ENCODE assay signal across 1 cellular context in genomic region chr16:1960665-1961630, GRCh38.
A peak's percentile ranks its signal among the peaks of the same experiment; 100 is the strongest.
TF ChIP-seq lines count a peak whose summit lies in the region.

No MANE protein-coding gene starts in this region.

TF ChIP-seq in K562, 482 proteins besides CTCF, POLR2A, EP300 and RAD21 (continued from another document and continues in another):
- TF ChIP-seq MBD1 (CRISPR knock-in tag; IDR thresholded peaks at IDR 0.05) (no peak), RBFOX2 (IDR thresholded peaks at IDR 0.05; ENCODE audit: low read depth, low read length) (peak; percentile 58), HMGXB4 (CRISPR knock-in tag; IDR thresholded peaks at IDR 0.05) (no peak), FOXK2 (conservative IDR thresholded peaks at IDR 0.05 in 1 of 2, IDR thresholded peaks at IDR 0.05 in 1 of 2; ENCODE audit: low read depth in 2 of 2) (no peak), ZNF696 (CRISPR knock-in tag; conservative IDR thresholded peaks at IDR 0.05) (peak; percentile 14; the same call in 1 of the 2 replicates), PATZ1 (CRISPR knock-in tag; IDR thresholded peaks at IDR 0.05; ENCODE audit: borderline replicate concordance) (no peak), ZNF717 (CRISPR knock-in tag; IDR thresholded peaks at IDR 0.05) (peak; percentile 85; the same call in 1 of the 2 replicates), THAP7 (CRISPR knock-in tag; IDR thresholded peaks at IDR 0.05) (0 out of 2 replicates have a peak, but pooled peaks have one; percentile 48), MED1 (CRISPR knock-in tag; IDR thresholded peaks at IDR 0.05; ENCODE audit: borderline replicate concordance) (no peak), ZNF436 (CRISPR knock-in tag; IDR thresholded peaks at IDR 0.05) (no peak), KLF6 (CRISPR knock-in tag; IDR thresholded peaks at IDR 0.05; ENCODE audit: borderline replicate concordance) (no peak), HNRNPL (IDR thresholded peaks at IDR 0.05; ENCODE audit: low read depth, low read length) (peak; percentile 83), GTF2F1 (IDR thresholded peaks at IDR 0.05; ENCODE audit: low read depth, low read length) (no peak), ZNF561 (CRISPR knock-in tag; conservative IDR thresholded peaks at IDR 0.05) (no peak), ZC3H11A (IDR thresholded peaks at IDR 0.05; ENCODE audit: low read depth, low read length) (no peak), ZNF354B (CRISPR knock-in tag; IDR thresholded peaks at IDR 0.05) (peak; percentile 21; the same call in 1 of the 2 replicates), XRCC5 (IDR thresholded peaks at IDR 0.05; ENCODE audit: low read depth, low read length) (peak; percentile 60; the same call in 1 of the 2 replicates), CTBP1 (IDR thresholded peaks at IDR 0.05; ENCODE audit: borderline replicate concordance) (no peak), SPI1 (IDR thresholded peaks at IDR 0.05; ENCODE audit: borderline replicate concordance, low read depth, low read length) (no peak), ZNF24 (IDR thresholded peaks at IDR 0.05) (no peak), ZNF174 (CRISPR knock-in tag; IDR thresholded peaks at IDR 0.05) (no peak), ZNF277 (CRISPR knock-in tag; IDR thresholded peaks at IDR 0.05; ENCODE audit: borderline replicate concordance) (no peak), ZNF395 (CRISPR knock-in tag; IDR thresholded peaks at IDR 0.05) (no peak), MAFF (IDR thresholded peaks at IDR 0.05; ENCODE audit: low read length) (no peak), ZNF707 (CRISPR knock-in tag; conservative IDR thresholded peaks at IDR 0.05) (no peak), STAT5B (CRISPR knock-in tag; IDR thresholded peaks at IDR 0.05) (no peak), RCOR1 (IDR thresholded peaks at IDR 0.05; ENCODE audit: borderline replicate concordance in 1 of 2, low read depth in 2 of 2, low read length in 2 of 2) (no peak), USF2 (CRISPR knock-in tag; IDR thresholded peaks at IDR 0.05) (no peak), E2F4 (CRISPR knock-in tag; IDR thresholded peaks at IDR 0.05; ENCODE audit: low read depth) (no peak), HLTF (IDR thresholded peaks at IDR 0.05) (no peak), NCOA2 (IDR thresholded peaks at IDR 0.05; ENCODE audit: partially characterized antibody in 2 of 2) (no peak), GTF2B (IDR thresholded peaks at IDR 0.05; ENCODE audit: extremely low read depth, insufficient read length) (no peak), PML (IDR thresholded peaks at IDR 0.05; ENCODE audit: low read length) (peak; percentile 76), FOXK1 (CRISPR knock-in tag; IDR thresholded peaks at IDR 0.05; ENCODE audit: borderline replicate concordance) (peak; percentile 72), ELF4 (CRISPR knock-in tag; IDR thresholded peaks at IDR 0.05) (peak; percentile 69; the same call in 1 of the 2 replicates), ZNF133 (CRISPR knock-in tag; IDR thresholded peaks at IDR 0.05) (no peak), ZNF41 (CRISPR knock-in tag; conservative IDR thresholded peaks at IDR 0.05) (no peak), LCOR (CRISPR knock-in tag; IDR thresholded peaks at IDR 0.05) (peak; percentile 54; the same call in 1 of the 2 replicates), BCLAF1 (IDR thresholded peaks at IDR 0.05; ENCODE audit: borderline replicate concordance in 1 of 2, control insufficient read depth in 1 of 2, low read depth in 2 of 2, low read length in 1 of 2) (peak; percentile 44 to 83; a peak in 2 of 4 replicates), ZNF695 (CRISPR knock-in tag; IDR thresholded peaks at IDR 0.05) (0 out of 2 replicates have a peak, but pooled peaks have one; percentile 52), POLR2AphosphoS2 (IDR thresholded peaks at IDR 0.05; ENCODE audit: low read length) (peak; percentile 99), SFPQ (IDR thresholded peaks at IDR 0.05; ENCODE audit: low read depth, low read length) (no peak), SMARCE1 (IDR thresholded peaks at IDR 0.05) (no peak), GATAD2A (IDR thresholded peaks at IDR 0.05) (no peak), SNIP1 (IDR thresholded peaks at IDR 0.05; ENCODE audit: low read depth) (no peak), ILK (tag; IDR thresholded peaks at IDR 0.05; ENCODE audit: borderline replicate concordance, low read depth) (no peak), ZNF431 (CRISPR knock-in tag; IDR thresholded peaks at IDR 0.05) (no peak), TOE1 (IDR thresholded peaks at IDR 0.05; ENCODE audit: borderline replicate concordance) (peak; percentile 22; the same call in 1 of the 2 replicates), TOE1 (CRISPR knock-in tag; IDR thresholded peaks at IDR 0.05; ENCODE audit: borderline replicate concordance, low read depth) (no peak), HDAC6 (IDR thresholded peaks at IDR 0.05; ENCODE audit: low read depth, low read length) (no peak), FUS (optimal IDR thresholded peaks at IDR 0.05; ENCODE audit: low read depth, low read length) (no peak), TBL1XR1 (IDR thresholded peaks at IDR 0.05; ENCODE audit: low read length in 2 of 2) (peak in 1 of 2 experiments; percentile 18; a peak in 2 of 4 replicates), POU5F1 (IDR thresholded peaks at IDR 0.05; ENCODE audit: borderline replicate concordance, low read depth, low read length, partially characterized antibody) (no peak)
